8 cellular contexts compared by ENCODE assay signal in genomic region chr4:16225996-16226815, GRCh38. TPM values are rescaled to one million over a fixed set of nuclear protein-coding genes. Genes with fewer than 3 reads are reported as not detected.
A peak's percentile ranks its signal among the peaks of the same experiment; 100 is the strongest.
DNase-seq lines count a peak whose midpoint lies in the region; ATAC-seq and TF ChIP-seq lines count a peak whose summit lies in the region.

A gene with protein sequence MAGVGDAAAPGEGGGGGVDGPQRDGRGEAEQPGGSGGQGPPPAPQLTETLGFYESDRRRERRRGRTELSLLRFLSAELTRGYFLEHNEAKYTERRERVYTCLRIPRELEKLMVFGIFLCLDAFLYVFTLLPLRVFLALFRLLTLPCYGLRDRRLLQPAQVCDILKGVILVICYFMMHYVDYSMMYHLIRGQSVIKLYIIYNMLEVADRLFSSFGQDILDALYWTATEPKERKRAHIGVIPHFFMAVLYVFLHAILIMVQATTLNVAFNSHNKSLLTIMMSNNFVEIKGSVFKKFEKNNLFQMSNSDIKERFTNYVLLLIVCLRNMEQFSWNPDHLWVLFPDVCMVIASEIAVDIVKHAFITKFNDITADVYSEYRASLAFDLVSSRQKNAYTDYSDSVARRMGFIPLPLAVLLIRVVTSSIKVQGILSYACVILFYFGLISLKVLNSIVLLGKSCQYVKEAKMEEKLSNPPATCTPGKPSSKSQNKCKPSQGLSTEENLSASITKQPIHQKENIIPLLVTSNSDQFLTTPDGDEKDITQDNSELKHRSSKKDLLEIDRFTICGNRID (minus strand): TSS chr4:16226471. CDS start chr4:16226457, 14 bp downstream.

- ATAC-seq in GM18909 (IDR thresholded peaks at IDR 0.05; ENCODE audit: poor library complexity, unreplicated experiment), result peak; percentile 71
- ATAC-seq in HG03135 (IDR thresholded peaks at IDR 0.05; ENCODE audit: unreplicated experiment), result peak; percentile 70

- H3K27me3 ChIP-seq in mononuclear cell (ENCODE audit: insufficient read depth, low read length), result no peaks in the 10 kb centered on the region

- H3K4me3 ChIP-seq in epithelial cell of esophagus (ENCODE audit: low read length) (peak within 1 kb of the TSS; percentile 81), mononuclear cell (ENCODE audit: low read length) (peak within 1 kb of the TSS; percentile 83)

- no peak for TF ChIP-seq CTCF in epithelial cell of esophagus (IDR thresholded peaks at IDR 0.05; ENCODE audit: insufficient read depth, low read depth, low read length, missing control alignments)

- H3K4me1 ChIP-seq in mononuclear cell (ENCODE audit: insufficient read depth, low read length), result peaks cover 33% of the 10 kb centered on the region

- DNase-seq in AG20443 (ENCODE audit: low spot score) (peak; percentile 94), NOMO-1 treated with DMSO at 0.1 percent for 48 hours (lab: John Stamatoyannopoulos, UW; ENCODE audit: unreplicated experiment) (peak; percentile 52), activated T-cell treated with anti-CD3 and anti-CD28 coated beads for 24 hours (ENCODE audit: low read depth) (peak; percentile 71), epithelial cell of esophagus (ENCODE audit: low read depth) (peak; percentile 78)
- DNase-seq in stimulated activated CD8-positive, alpha-beta memory T cell treated with anti-CD3 and anti-CD28 coated beads, Interleukin-4, amount 100 ng/mL, for 24 hours (ENCODE audit: low read depth), result peak; percentile 70

- no peaks in the 10 kb centered on the region for H3K9me3 ChIP-seq in mononuclear cell (ENCODE audit: low read depth, low read length)

RNA-seq across cellular contexts. Expression of the gene that starts here (rescaled TPM):
- 91.8 TPM for total RNA-seq in mononuclear cell

Comparison
In these comparisons a context has a peak if more than half of its experiments do, and no peak if none do; other contexts are left out.
1. Peak in every context shown above with its lines: DNase-seq, ATAC-seq and H3K4me3 ChIP-seq.